ENCODE assay signal across 8 cellular contexts in genomic region chr6:53347250-53347920, GRCh38.
DNase-seq lines count a peak whose midpoint lies in the region; ATAC-seq lines count a peak whose summit lies in the region.

No MANE protein-coding gene starts in this region.

- peaks cover 42 to 69% of the 10 kb centered on the region in 2 donors for H3K4me1 Mint-ChIP-seq in stimulated activated naive B cell treated with anti-CD40 and anti-IgM and Interleukin-4, amounts not matched to agents 10 μg/mL and 1 μg/mL and 100 μg/mL, for 72 hours

- H3K27ac Mint-ChIP-seq in stimulated activated naive B cell treated with anti-CD40 and anti-IgM and Interleukin-4, amounts not matched to agents 10 μg/mL and 1 μg/mL and 100 μg/mL, for 72 hours: peak overlapping the region; percentile 97

- DNase-seq in activated CD8-positive, alpha-beta memory T cell treated with anti-CD3 and anti-CD28 coated beads for 24 hours: peak; percentile 66
- DNase-seq in activated CD8-positive, alpha-beta memory T cell treated with anti-CD3 and anti-CD28 coated beads, Interleukin-2, amount 50 U/mL, for 4 hours: no peak
- DNase-seq in NCI-H748 treated with DMSO at 0.1 percent for 48 hours (lab: John Stamatoyannopoulos, UW) (peak; percentile 41), amniotic epithelial cell (ENCODE audit: low read depth) (peak; percentile 63), iris pigment epithelial cell (ENCODE audit: low read depth) (peak; percentile 65)
- no peak for DNase-seq in stimulated activated naive B cell treated with anti-CD40 and anti-IgM and Interleukin-4, amounts not matched to agents 10 μg/mL and 1 μg/mL and 100 μg/mL, for 72 hours

- H3K36me3 Mint-ChIP-seq in stimulated activated naive B cell treated with anti-CD40 and anti-IgM and Interleukin-4, amounts not matched to agents 10 μg/mL and 1 μg/mL and 100 μg/mL, for 72 hours: peaks cover 15 to 27% of the 10 kb centered on the region in 2 donors

- no peaks in the 10 kb centered on the region for H3K9me3 Mint-ChIP-seq in stimulated activated naive B cell treated with anti-CD40 and anti-IgM and Interleukin-4, amounts not matched to agents 10 μg/mL and 1 μg/mL and 100 μg/mL, for 72 hours

- no peaks in the 10 kb centered on the region for H3K27me3 Mint-ChIP-seq in stimulated activated naive B cell treated with anti-CD40 and anti-IgM and Interleukin-4, amounts not matched to agents 10 μg/mL and 1 μg/mL and 100 μg/mL, for 72 hours

- peak overlapping the region; percentile 94 to 97 for H3K4me3 Mint-ChIP-seq in stimulated activated naive B cell treated with anti-CD40 and anti-IgM and Interleukin-4, amounts not matched to agents 10 μg/mL and 1 μg/mL and 100 μg/mL, for 72 hours

- peak; percentile 25 for ATAC-seq in HG02759 (IDR thresholded peaks at IDR 0.05; ENCODE audit: unreplicated experiment)
- ATAC-seq in stimulated activated naive B cell treated with anti-CD40 and anti-IgM and Interleukin-4, amounts not matched to agents 10 μg/mL and 1 μg/mL and 100 μg/mL, for 72 hours (replicated peaks): peak; percentile 18 to 20
- no peak for ATAC-seq in HG02970 (IDR thresholded peaks at IDR 0.05; ENCODE audit: low FRiP score, unreplicated experiment)

Comparison
In these comparisons a context has a peak if more than half of its experiments do, and no peak if none do; other contexts are left out.
1. DNase-seq: peak in activated CD8-positive, alpha-beta memory T cell treated with anti-CD3 and anti-CD28 coated beads for 24 hours (single experiment), NCI-H748 treated with DMSO at 0.1 percent for 48 hours (single experiment), amniotic epithelial cell (single experiment) and iris pigment epithelial cell (single experiment); none in activated CD8-positive, alpha-beta memory T cell treated with anti-CD3 and anti-CD28 coated beads, Interleukin-2, amount 50 U/mL, for 4 hours (single experiment) and stimulated activated naive B cell treated with anti-CD40 and anti-IgM and Interleukin-4, amounts not matched to agents 10 μg/mL and 1 μg/mL and 100 μg/mL, for 72 hours (single experiment).